In the genomic region with DNA sequence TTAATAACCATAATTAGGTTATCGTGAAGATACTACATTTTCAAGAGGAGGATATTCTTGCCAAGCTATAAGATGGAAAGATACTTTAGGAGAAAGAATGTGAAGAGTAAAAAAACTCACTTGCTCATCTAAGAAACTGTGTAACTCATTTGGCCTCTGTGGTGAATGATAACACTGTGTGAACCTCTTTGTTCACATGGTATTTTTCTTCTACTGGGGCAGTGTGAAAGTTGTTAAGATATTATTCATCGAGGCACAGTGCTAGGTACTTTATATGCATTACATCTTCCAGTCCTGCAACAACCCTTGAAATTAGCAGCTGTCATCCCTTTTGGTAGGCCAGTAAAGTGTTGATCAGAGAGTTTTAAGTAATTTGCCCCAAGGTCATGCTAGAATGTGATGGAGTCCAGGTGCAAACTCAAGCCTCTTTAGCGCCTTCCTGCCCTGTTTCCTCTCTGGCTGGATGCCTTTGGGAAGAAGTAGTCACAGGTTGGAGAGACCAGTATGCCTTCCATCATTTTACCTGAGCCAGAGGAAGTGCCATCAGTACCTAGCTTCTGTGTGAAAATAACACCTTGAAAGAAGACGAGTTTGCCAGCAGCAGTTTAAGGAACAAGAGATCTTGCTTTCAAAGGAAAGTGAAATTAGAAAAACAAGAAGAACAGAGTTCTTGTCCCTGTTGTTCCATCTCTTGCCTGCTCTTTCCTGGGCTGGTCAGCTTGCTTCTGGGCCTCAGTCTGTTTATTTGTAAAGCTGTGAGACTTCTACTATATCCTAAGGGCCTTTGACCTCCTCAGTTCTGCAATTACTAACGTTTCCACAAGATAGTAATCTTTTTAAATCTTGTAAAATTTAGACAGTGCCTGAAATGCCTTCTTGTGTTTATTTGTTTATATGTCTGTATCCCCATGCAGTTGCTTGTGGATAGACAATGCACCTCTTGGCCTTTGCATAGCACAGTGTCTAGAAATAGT, we compare ENCODE assay signal across 12 cellular contexts.
A peak's percentile ranks its signal among the peaks of the same experiment; 100 is the strongest.
DNase-seq lines count a peak whose midpoint lies in the region; ATAC-seq and TF ChIP-seq lines count a peak whose summit lies in the region.
"Had no signal": no experiment of that assay in that cellular context is flagged by ENCODE, and none has a peak within 500 bp of the region (broad histone marks: within the 10 kb centered on the region; RNA-seq: fewer than 3 reads in every experiment).

No MANE protein-coding gene starts in this region.

- BruUV-seq in PC-3 (replicated peaks; lab: Mats Ljungman, UMichigan) (no TSS peak), Caco-2 (replicated peaks; lab: Mats Ljungman, UMichigan) (no TSS peak)

- H3K4me3 Mint-ChIP-seq in Caco-2 (ENCODE audit: unreplicated experiment) = no peak overlapping the region
- H3K4me3 Mint-ChIP-seq: activated T-cell treated with anti-CD3 and anti-CD28 coated beads, Interleukin-2, amount 50 U/mL, for 72 hours had no signal

- no peaks in the 10 kb centered on the region for H3K36me3 ChIP-seq in cardiac muscle cell
- no peaks in the 10 kb centered on the region for H3K36me3 ChIP-seq in PC-3 (ENCODE audit: low read depth, low read length)
- H3K36me3 ChIP-seq in vagina = no peaks in the 10 kb centered on the region
- no peaks in the 10 kb centered on the region for H3K36me3 ChIP-seq in Caco-2 (ENCODE audit: control insufficient read depth, insufficient read depth, low read length)
- H3K36me3 ChIP-seq in upper lobe of right lung = no peaks in the 10 kb centered on the region
- H3K36me3 ChIP-seq: Peyer's patch had no signal

- H3K79me2 ChIP-seq in PC-3 (ENCODE audit: low read length) = peaks cover 91% of the 10 kb centered on the region

- no peak overlapping the region for H2AFZ ChIP-seq in PC-3 (ENCODE audit: low read length)
- H2AFZ ChIP-seq: hepatocyte had no signal

- H3K4me1 Mint-ChIP-seq in Caco-2 (ENCODE audit: low read depth, unreplicated experiment) = peaks cover 18% of the 10 kb centered on the region

- CTCF ChIA-PET in PC-3 (lab: Charles Lee) = no interaction called here
- CTCF ChIA-PET in Caco-2 (lab: Charles Lee) = no interaction called here

- H3K27ac ChIP-seq in cardiac muscle cell = peak overlapping the region; percentile 49
- H3K27ac ChIP-seq in PC-3 (ENCODE audit: low read length) = no peak overlapping the region
- peak overlapping the region; percentile 24 for H3K27ac ChIP-seq in vagina
- no peak overlapping the region for H3K27ac ChIP-seq in upper lobe of right lung
- H3K27ac ChIP-seq: hepatocyte, Peyer's patch had no signal

- H3K9me3 Mint-ChIP-seq in Caco-2 (ENCODE audit: unreplicated experiment) = no peaks in the 10 kb centered on the region
- H3K9me3 Mint-ChIP-seq: activated T-cell treated with anti-CD3 and anti-CD28 coated beads, Interleukin-2, amount 50 U/mL, for 72 hours had no signal

- H3K27ac Mint-ChIP-seq in Caco-2 (ENCODE audit: unreplicated experiment) = no peak overlapping the region
- H3K27ac Mint-ChIP-seq: activated T-cell treated with anti-CD3 and anti-CD28 coated beads, Interleukin-2, amount 50 U/mL, for 72 hours had no signal

- H3K9me3 ChIP-seq in cardiac muscle cell (ENCODE audit: low read depth) (no peaks in the 10 kb centered on the region), PC-3 (ENCODE audit: low read length) (no peaks in the 10 kb centered on the region), vagina (no peaks in the 10 kb centered on the region), Caco-2 (no peaks in the 10 kb centered on the region), upper lobe of right lung (no peaks in the 10 kb centered on the region)
- H3K9me3 ChIP-seq: Peyer's patch had no signal

- TF ChIP-seq CTCF in cardiac muscle cell (IDR thresholded peaks at IDR 0.05; ENCODE audit: low read depth, low read length) = no peak
- no peak for TF ChIP-seq CTCF in PC-3 (conservative IDR thresholded peaks at IDR 0.05; ENCODE audit: low read depth, low read length)
- no peak for TF ChIP-seq CTCF in fibroblast of villous mesenchyme (IDR thresholded peaks at IDR 0.05; ENCODE audit: insufficient read depth, low read depth, low read length)
- no peak for TF ChIP-seq CTCF in vagina (IDR thresholded peaks at IDR 0.05)
- no peak for TF ChIP-seq CTCF in Caco-2 (IDR thresholded peaks at IDR 0.05; ENCODE audit: insufficient read depth in 1 of 2, low read depth in 1 of 2, low read length in 1 of 2, severe bottlenecking in 1 of 2, unreplicated experiment in 1 of 2)
- TF ChIP-seq CTCF in upper lobe of right lung (IDR thresholded peaks at IDR 0.05) = no peak

- 0 out of 2 replicates have a peak, but pooled peaks cover 6% of the 10 kb centered on the region for H4K20me1 ChIP-seq in PC-3 (ENCODE audit: low read length)

- peaks cover 9% of the 10 kb centered on the region for H3K36me3 Mint-ChIP-seq in Caco-2 (ENCODE audit: insufficient read depth, unreplicated experiment)

- 0 out of 2 replicates have a peak overlapping the region, but pooled peaks have one; percentile 9 for H3K4me2 ChIP-seq in PC-3 (ENCODE audit: low read length)
- H3K4me2 ChIP-seq: hepatocyte had no signal

- peaks cover 17% of the 10 kb centered on the region for H3K4me1 ChIP-seq in cardiac muscle cell (ENCODE audit: low read depth)
- H3K4me1 ChIP-seq in PC-3 (ENCODE audit: insufficient read depth, low read length) = peaks cover 41% of the 10 kb centered on the region
- peaks cover 78% of the 10 kb centered on the region for H3K4me1 ChIP-seq in vagina
- no peaks in the 10 kb centered on the region for H3K4me1 ChIP-seq in Caco-2
- peaks cover 33% of the 10 kb centered on the region for H3K4me1 ChIP-seq in upper lobe of right lung

- DNase-seq in cardiac muscle cell (ENCODE audit: low read depth in 1 of 2, low spot score in 1 of 2) = no peak
- no peak for DNase-seq in cardiac septum (ENCODE audit: low spot score)
- no peak for DNase-seq in PC-3
- peak; percentile 74 for DNase-seq in fibroblast of villous mesenchyme (ENCODE audit: low read depth)
- DNase-seq in vagina (ENCODE audit: extremely low spot score in 2 of 2) = no peak
- no peak for DNase-seq in Caco-2
- DNase-seq in upper lobe of right lung = no peak
- DNase-seq: activated T-cell treated with anti-CD3 and anti-CD28 coated beads, Interleukin-2, amount 50 U/mL, for 72 hours; NCI-H1417; Peyer's patch had no signal

- H3K9me2 ChIP-seq in PC-3 (replicated peaks; ENCODE audit: low read length) = no peaks in the 10 kb centered on the region

- POLR2A ChIA-PET in PC-3 (lab: Charles Lee; ENCODE audit: unreplicated experiment) = interaction anchor here (0.6 kb wide), 1 partner anchor 13 kb away, joined by 3 read pairs; no protein-coding TSS in a partner anchor
- POLR2A ChIA-PET in Caco-2 (lab: Charles Lee) = no interaction called here

- H3K4me3 ChIP-seq in cardiac muscle cell (no peak overlapping the region), PC-3 (ENCODE audit: low read length) (no peak overlapping the region), fibroblast of villous mesenchyme (ENCODE audit: low read depth, low read length) (no peak overlapping the region), vagina (no peak overlapping the region), Caco-2 (ENCODE audit: low read depth, low read length) (no peak overlapping the region), upper lobe of right lung (no peak overlapping the region)
- H3K4me3 ChIP-seq: hepatocyte, Peyer's patch had no signal

- intact Hi-C loops in cardiac septum (cut with DNase I) (no loop called here), PC-3 (cut with micrococcal nuclease) (no loop called here), vagina (cut with DNase I) (no loop called here), Caco-2 (cut with micrococcal nuclease; ENCODE audit: unreplicated experiment) (no loop called here), upper lobe of right lung (cut with DNase I) (no loop called here)

- no peaks in the 10 kb centered on the region for H3K27me3 Mint-ChIP-seq in Caco-2 (ENCODE audit: insufficient read depth, unreplicated experiment)

- ATAC-seq in PC-3 (peak; percentile 39; the same call in 1 of the 2 replicates), GM21825 (IDR thresholded peaks at IDR 0.05; ENCODE audit: unreplicated experiment) (no peak), upper lobe of right lung (no peak)

- H3F3A ChIP-seq in PC-3 (ENCODE audit: low read length, unreplicated experiment) = no peaks in the 10 kb centered on the region

- no peak overlapping the region for H3K9ac ChIP-seq in PC-3 (ENCODE audit: low read length)

- no peak for TF ChIP-seq POLR2A in vagina (IDR thresholded peaks at IDR 0.05)

- H3K27me3 ChIP-seq in cardiac muscle cell = no peaks in the 10 kb centered on the region
- H3K27me3 ChIP-seq in PC-3 (ENCODE audit: low read length) = no peaks in the 10 kb centered on the region
- no peaks in the 10 kb centered on the region for H3K27me3 ChIP-seq in vagina
- no peaks in the 10 kb centered on the region for H3K27me3 ChIP-seq in Caco-2 (replicated peaks; ENCODE audit: control insufficient read depth, insufficient read depth, low read length)
- no peaks in the 10 kb centered on the region for H3K27me3 ChIP-seq in upper lobe of right lung
- H3K27me3 ChIP-seq: hepatocyte, Peyer's patch had no signal

Comparison
In these comparisons a context has a peak if more than half of its experiments do, and no peak if none do; other contexts are left out.
1. H3K27ac ChIP-seq: peak in cardiac muscle cell (single experiment) and vagina (single experiment); none in PC-3 (single experiment) and upper lobe of right lung (single experiment).